8 cellular contexts compared by ENCODE assay signal in genomic region chr17:44066204-44066930, GRCh38. TPM values are rescaled to one million over a fixed set of nuclear protein-coding genes. Genes with fewer than 3 reads are reported as not detected.
DNase-seq lines count a peak whose midpoint lies in the region; ATAC-seq lines count a peak whose summit lies in the region.

TSS of gene LSM12 (minus strand) at chr17:44066671. CDS start at chr17:44066587, 84 bp downstream.

- H3K4me1 Mint-ChIP-seq in activated T-helper 1 cell treated with anti-CD3 and anti-CD28 coated beads, Interleukin-12 subunit alpha, Interleukin-12 subunit beta, Interleukin-2, Interleukin-4 antibody, amounts not matched to agents 30 ng/mL and 10 ng/mL and 1 ng/mL, durations not matched to agents 14 hours and 24 hours and 36 hours (ENCODE audit: low read depth) = peaks cover 30% of the 10 kb centered on the region
- peaks cover 32 to 61% (median 43%) of the 10 kb centered on the region in 3 donors for H3K4me1 Mint-ChIP-seq in naive B cell

- no peaks in the 10 kb centered on the region for H3K27me3 Mint-ChIP-seq in activated T-helper 1 cell treated with anti-CD3 and anti-CD28 coated beads, Interleukin-12 subunit alpha, Interleukin-12 subunit beta, Interleukin-2, Interleukin-4 antibody, amounts not matched to agents 30 ng/mL and 10 ng/mL and 1 ng/mL, durations not matched to agents 14 hours and 24 hours and 36 hours (ENCODE audit: insufficient read depth)
- no peaks in the 10 kb centered on the region for H3K27me3 Mint-ChIP-seq in naive B cell

- peak within 1 kb of the TSS; percentile 97 for H3K4me3 Mint-ChIP-seq in activated T-helper 1 cell treated with anti-CD3 and anti-CD28 coated beads, Interleukin-12 subunit alpha, Interleukin-12 subunit beta, Interleukin-2, Interleukin-4 antibody, amounts not matched to agents 30 ng/mL and 10 ng/mL and 1 ng/mL, durations not matched to agents 14 hours and 24 hours and 36 hours
- H3K4me3 Mint-ChIP-seq in naive B cell = peak within 1 kb of the TSS; percentile 86 to 96 (median 94)

- DNase-seq in DMS114 treated with DMSO at 0.1 percent for 48 hours (lab: John Stamatoyannopoulos, UW; ENCODE audit: unreplicated experiment) (peak; percentile 72), Kasumi-1 (lab: John Stamatoyannopoulos, UW) (peak; percentile 83 to 86), RPMI8226 (peak; percentile 93), fibroblast of gingiva (ENCODE audit: low read depth) (peak; percentile 86), naive B cell (peak; percentile 93)
- peak; percentile 92 for DNase-seq in activated T-helper 1 cell treated with anti-CD3 and anti-CD28 coated beads, Interleukin-12 subunit alpha, Interleukin-12 subunit beta, Interleukin-2, Interleukin-4 antibody, amounts not matched to agents 30 ng/mL and 10 ng/mL and 1 ng/mL, durations not matched to agents 14 hours and 24 hours and 36 hours (ENCODE audit: low spot score)
- DNase-seq in stimulated activated CD8-positive, alpha-beta memory T cell treated with anti-CD3 and anti-CD28 coated beads, Interleukin-7, amount 100 ng/mL, for 48 hours (ENCODE audit: extremely low read depth in 1 of 2, low read depth in 1 of 2) = peak; percentile 74 to 87

- intact Hi-C loops in activated T-helper 1 cell treated with anti-CD3 and anti-CD28 coated beads, Interleukin-12 subunit alpha, Interleukin-12 subunit beta, Interleukin-2, Interleukin-4 antibody, amounts not matched to agents 30 ng/mL and 10 ng/mL and 1 ng/mL, durations not matched to agents 14 hours and 24 hours and 36 hours (cut with micrococcal nuclease) = loop anchor here (1.0 to 10.0 kb wide), 7 partner anchors 21 to 279 kb away; partner anchors contain the start of genes GRN, HDAC5, HROB and SLC25A39

- H3K36me3 Mint-ChIP-seq in activated T-helper 1 cell treated with anti-CD3 and anti-CD28 coated beads, Interleukin-12 subunit alpha, Interleukin-12 subunit beta, Interleukin-2, Interleukin-4 antibody, amounts not matched to agents 30 ng/mL and 10 ng/mL and 1 ng/mL, durations not matched to agents 14 hours and 24 hours and 36 hours (ENCODE audit: low read depth) = peaks cover 24% of the 10 kb centered on the region
- H3K36me3 Mint-ChIP-seq in naive B cell = peaks cover 0 to 7% of the 10 kb centered on the region in 2 donors

- ATAC-seq in GM21786 (IDR thresholded peaks at IDR 0.05; ENCODE audit: unreplicated experiment) = peak; percentile 32
- peak; percentile 87 for ATAC-seq in naive B cell (ENCODE audit: low read depth in 2 of 2)

- peak within 1 kb of the TSS; percentile 96 for H3K27ac Mint-ChIP-seq in activated T-helper 1 cell treated with anti-CD3 and anti-CD28 coated beads, Interleukin-12 subunit alpha, Interleukin-12 subunit beta, Interleukin-2, Interleukin-4 antibody, amounts not matched to agents 30 ng/mL and 10 ng/mL and 1 ng/mL, durations not matched to agents 14 hours and 24 hours and 36 hours
- H3K27ac Mint-ChIP-seq in naive B cell = peak within 1 kb of the TSS; percentile 76 to 97 (median 95)

- H3K9me3 Mint-ChIP-seq in activated T-helper 1 cell treated with anti-CD3 and anti-CD28 coated beads, Interleukin-12 subunit alpha, Interleukin-12 subunit beta, Interleukin-2, Interleukin-4 antibody, amounts not matched to agents 30 ng/mL and 10 ng/mL and 1 ng/mL, durations not matched to agents 14 hours and 24 hours and 36 hours = no peaks in the 10 kb centered on the region
- no peaks in the 10 kb centered on the region for H3K9me3 Mint-ChIP-seq in naive B cell

RNA-seq across cellular contexts. Expression of gene LSM12, which starts in this region (rescaled TPM):
- total RNA-seq in activated T-helper 1 cell treated with anti-CD3 and anti-CD28 coated beads, Interleukin-12 subunit alpha, Interleukin-12 subunit beta, Interleukin-2, Interleukin-4 antibody, amounts not matched to agents 30 ng/mL and 10 ng/mL and 1 ng/mL, durations not matched to agents 14 hours and 24 hours and 36 hours = 93.9 and 95.4 TPM in 2 replicates
- 10 to 100 TPM; 48.1 to 99.0 (median 80.5) TPM for polyA plus RNA-seq in naive B cell (ENCODE audit: low read depth in 6 of 6)

Comparison
In these comparisons a context has a peak if more than half of its experiments do, and no peak if none do; other contexts are left out.
1. Peak in every context shown above with its lines: DNase-seq and ATAC-seq.